5 cellular contexts compared by ENCODE assay signal in the genomic region with DNA sequence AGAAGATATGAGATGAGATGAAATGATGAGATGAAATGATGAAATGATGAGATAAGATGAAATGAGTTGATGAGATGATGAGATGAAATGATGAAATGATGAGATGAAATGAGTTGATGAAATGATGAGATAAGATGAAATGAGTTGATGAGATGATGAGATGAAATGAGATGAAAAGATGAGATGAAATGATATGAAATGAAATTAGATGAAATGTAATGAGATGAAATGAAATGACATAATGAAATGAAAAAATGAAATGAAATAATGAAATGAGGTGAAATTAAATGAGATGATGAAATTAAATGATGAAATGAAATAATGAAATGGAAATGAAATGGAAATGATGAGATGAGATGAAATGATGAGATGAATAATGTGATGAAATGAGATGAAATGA.
DNase-seq lines count a peak whose midpoint lies in the region; ATAC-seq, FAIRE-seq and TF ChIP-seq lines count a peak whose summit lies in the region.
"Not testable (repeated sequence)": the region's sequence is repeated elsewhere in the genome, so short reads cannot be mapped to it uniquely, and the experiment has no call there.

No MANE protein-coding gene starts in this region.

- H3K36me3 ChIP-seq in HEK293 (ENCODE audit: control insufficient read depth in 2 of 2, insufficient read depth in 1 of 2, low read length in 2 of 2); endodermal cell (ENCODE audit: control insufficient read depth, insufficient read depth, low read length); HepG2 (replicated peaks in 1 of 2; ENCODE audit: control insufficient read depth in 1 of 2, insufficient read depth in 2 of 2, low read length in 2 of 2): not testable (repeated sequence)

- H3K36me3 Mint-ChIP-seq in activated CD8-positive, alpha-beta T cell treated with anti-CD3 and anti-CD28 coated beads for 36 hours (ENCODE audit: low read depth); endodermal cell (ENCODE audit: low read depth): not testable (repeated sequence)

- not testable (repeated sequence) for ATAC-seq in activated CD8-positive, alpha-beta T cell treated with anti-CD3 and anti-CD28 coated beads for 36 hours; HepG2

- not testable (repeated sequence) for H2AFZ ChIP-seq in HepG2 (ENCODE audit: low read length)

- not testable (repeated sequence) for H3K79me2 ChIP-seq in HepG2 (ENCODE audit: insufficient read depth, low read length)

- H3K4me3 Mint-ChIP-seq in activated CD8-positive, alpha-beta T cell treated with anti-CD3 and anti-CD28 coated beads for 36 hours; endodermal cell: not testable (repeated sequence)

- H3K9ac ChIP-seq in endodermal cell (ENCODE audit: extremely low read depth, low read length, poor library complexity, severe bottlenecking); HepG2 (ENCODE audit: insufficient read depth, low read depth, low read length): not testable (repeated sequence)

- peak; percentile 10 for FAIRE-seq in frontal cortex (lab: Jason Lieb, UNC)
- not testable (repeated sequence) for FAIRE-seq in HepG2 (lab: Jason Lieb, UNC)

- TF ChIP-seq POLR2A in HepG2 (IDR thresholded peaks at IDR 0.05; ENCODE audit: insufficient read depth in 1 of 2, low read depth in 2 of 2, low read length in 2 of 2), result not testable (repeated sequence)

- H3K4me1 Mint-ChIP-seq in activated CD8-positive, alpha-beta T cell treated with anti-CD3 and anti-CD28 coated beads for 36 hours (ENCODE audit: low read depth); endodermal cell: not testable (repeated sequence)

- H3K27ac ChIP-seq in HEK293 (ENCODE audit: extremely low read depth, low read depth, low read length); endodermal cell (ENCODE audit: low read depth, low read length); HepG2 (ENCODE audit: extremely low read length, insufficient read depth, low read length): not testable (repeated sequence)

- TF ChIP-seq RAD21 in HepG2 (CRISPR knock-in tag; IDR thresholded peaks at IDR 0.05), result not testable (repeated sequence)

- H3K27me3 Mint-ChIP-seq in activated CD8-positive, alpha-beta T cell treated with anti-CD3 and anti-CD28 coated beads for 36 hours; endodermal cell (ENCODE audit: insufficient read depth): not testable (repeated sequence)

- H3K27me3 ChIP-seq in endodermal cell (ENCODE audit: control insufficient read depth, insufficient read depth, low read length, poor library complexity, severe bottlenecking); HepG2 (ENCODE audit: control insufficient read depth in 1 of 2, insufficient read depth in 2 of 2, low read length in 2 of 2): not testable (repeated sequence)

- not testable (repeated sequence) for H4K20me1 ChIP-seq in HepG2 (ENCODE audit: insufficient read depth, low read length)

- not testable (repeated sequence) for DNase-seq in activated CD8-positive, alpha-beta T cell treated with anti-CD3 and anti-CD28 coated beads for 36 hours; endodermal cell; frontal cortex (ENCODE audit: low spot score in 2 of 2); HepG2 (ENCODE audit: low spot score)

- not testable (repeated sequence) for TF ChIP-seq EP300 in HepG2 (IDR thresholded peaks at IDR 0.05; ENCODE audit: low read depth in 2 of 2, low read length in 2 of 2); HepG2 (CRISPR knock-in tag; IDR thresholded peaks at IDR 0.05; ENCODE audit: borderline replicate concordance)

- intact Hi-C loops in activated CD8-positive, alpha-beta T cell treated with anti-CD3 and anti-CD28 coated beads for 36 hours (cut with micrococcal nuclease); HepG2 (cut with micrococcal nuclease; ENCODE audit: unreplicated experiment): not testable (repeated sequence)

- not testable (repeated sequence) for H3K4me3 ChIP-seq in HEK293 (ENCODE audit: low read depth, low read length); HepG2 (replicated peaks in 1 of 3; ENCODE audit: insufficient read depth in 1 of 3, low read depth in 2 of 3, low read length in 3 of 3)
- peak overlapping the region; percentile 3 for H3K4me3 ChIP-seq in endodermal cell (ENCODE audit: low read length)

- BruUV-seq in HepG2 (replicated peaks; lab: Mats Ljungman, UMichigan), result not testable (repeated sequence)

- not testable (repeated sequence) for H3K27ac Mint-ChIP-seq in activated CD8-positive, alpha-beta T cell treated with anti-CD3 and anti-CD28 coated beads for 36 hours; endodermal cell

- TF ChIP-seq CTCF in HEK293 (tag by site-specific recombination; IDR thresholded peaks at IDR 0.05); endodermal cell (conservative IDR thresholded peaks at IDR 0.05); HepG2 (CRISPR knock-in tag; IDR thresholded peaks at IDR 0.05): not testable (repeated sequence)
- peak; percentile 3 for TF ChIP-seq CTCF in activated CD8-positive, alpha-beta T cell treated with anti-CD3 and anti-CD28 coated beads for 36 hours (IDR thresholded peaks at IDR 0.05)

- H3K9me3 Mint-ChIP-seq in activated CD8-positive, alpha-beta T cell treated with anti-CD3 and anti-CD28 coated beads for 36 hours, result not testable (repeated sequence)
- H3K9me3 Mint-ChIP-seq in endodermal cell, result peaks cover 32% of the 10 kb centered on the region

- CTCF ChIA-PET in HEK293 (lab: Yijun Ruan, JAX); activated CD8-positive, alpha-beta T cell treated with anti-CD3 and anti-CD28 coated beads for 36 hours (lab: Charles Lee); HepG2 (lab: Yijun Ruan, JAX; ENCODE audit: low intra/inter-chr PET ratio, low total read pairs): not testable (repeated sequence)

- H3K4me2 ChIP-seq in HepG2 (ENCODE audit: low read depth, low read length), result not testable (repeated sequence)

- not testable (repeated sequence) for H3K4me1 ChIP-seq in HEK293 (ENCODE audit: control insufficient read depth, insufficient read depth, low read length); endodermal cell (ENCODE audit: control insufficient read depth, insufficient read depth, low read length); HepG2 (ENCODE audit: insufficient read depth, low read length)

- H3K9me3 ChIP-seq in HEK293 (ENCODE audit: control insufficient read depth, insufficient read depth, low read depth, low read length), result not testable (repeated sequence)
- peaks cover 36% of the 10 kb centered on the region for H3K9me3 ChIP-seq in endodermal cell (ENCODE audit: control insufficient read depth, low read length)
- H3K9me3 ChIP-seq in HepG2 (ENCODE audit: low read length), result peaks cover 47% of the 10 kb centered on the region

- in situ Hi-C loops in HepG2 (cut with HindIII; ENCODE audit: extremely low pct_ligation_motif_present, low pct_unique_long_range_greater_than_20kb), result not testable (repeated sequence)

- POLR2A ChIA-PET in HEK293 (lab: Yijun Ruan, JAX); activated CD8-positive, alpha-beta T cell treated with anti-CD3 and anti-CD28 coated beads for 36 hours (lab: Charles Lee); HepG2 (lab: Yijun Ruan, JAX): not testable (repeated sequence)

TF ChIP-seq in HEK293, 187 proteins besides CTCF, POLR2A, EP300 and RAD21:
- TF ChIP-seq, protein P1, sequence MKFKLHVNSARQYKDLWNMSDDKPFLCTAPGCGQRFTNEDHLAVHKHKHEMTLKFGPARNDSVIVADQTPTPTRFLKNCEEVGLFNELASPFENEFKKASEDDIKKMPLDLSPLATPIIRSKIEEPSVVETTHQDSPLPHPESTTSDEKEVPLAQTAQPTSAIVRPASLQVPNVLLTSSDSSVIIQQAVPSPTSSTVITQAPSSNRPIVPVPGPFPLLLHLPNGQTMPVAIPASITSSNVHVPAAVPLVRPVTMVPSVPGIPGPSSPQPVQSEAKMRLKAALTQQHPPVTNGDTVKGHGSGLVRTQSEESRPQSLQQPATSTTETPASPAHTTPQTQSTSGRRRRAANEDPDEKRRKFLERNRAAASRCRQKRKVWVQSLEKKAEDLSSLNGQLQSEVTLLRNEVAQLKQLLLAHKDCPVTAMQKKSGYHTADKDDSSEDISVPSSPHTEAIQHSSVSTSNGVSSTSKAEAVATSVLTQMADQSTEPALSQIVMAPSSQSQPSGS (tag by site-specific recombination; IDR thresholded peaks at IDR 0.05; ENCODE audit: low read depth), result peak; percentile 81

TF ChIP-seq in HepG2, 621 proteins besides CTCF, POLR2A, EP300 and RAD21:
- TF ChIP-seq ATF7 (IDR thresholded peaks at IDR 0.05), result peak; percentile 60; the same call in 1 of the 2 replicates
- not testable (repeated sequence) for TF ChIP-seq ATF7 (CRISPR knock-in tag; IDR thresholded peaks at IDR 0.05)
TF ChIP-seq in HepG2: peak in this region for 1; not testable (repeated sequence) for 620.
